In the genomic region with DNA sequence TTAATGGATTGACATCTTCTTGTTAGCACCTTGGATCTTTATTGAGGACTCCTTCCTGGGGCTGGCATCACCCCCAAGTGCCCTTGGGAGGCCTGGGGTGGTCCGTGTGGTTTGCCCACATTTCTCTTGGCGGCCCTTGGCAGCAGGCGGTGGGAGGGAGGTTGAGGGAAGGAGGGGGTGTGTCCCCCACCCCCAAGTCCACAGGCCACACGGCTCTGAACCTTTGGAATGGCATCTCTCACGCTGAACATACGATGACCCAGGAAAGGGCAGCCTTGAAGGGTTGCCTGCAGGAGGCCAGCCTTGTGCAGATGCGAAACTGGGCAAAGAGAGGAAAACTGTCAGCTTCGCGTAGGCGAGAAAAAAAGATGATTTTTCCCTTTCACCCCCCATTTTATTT, we compare ENCODE assay signal across 28 cellular contexts. TPM values are rescaled to one million over a fixed set of nuclear protein-coding genes. Genes with fewer than 3 reads are reported as not detected.
DNase-seq lines count a peak whose midpoint lies in the region; ATAC-seq, FAIRE-seq and TF ChIP-seq lines count a peak whose summit lies in the region.
"Had no signal": no experiment of that assay in that cellular context is flagged by ENCODE, and none has a peak within 500 bp of the region (broad histone marks: within the 10 kb centered on the region; RNA-seq: fewer than 3 reads in every experiment).

No MANE protein-coding gene starts in this region.

- DNase-seq in H1 (ENCODE audit: low read depth in 1 of 2, low spot score in 2 of 2) (no peak), neuronal stem cell (ENCODE audit: low spot score) (no peak), retina (peak; percentile 45), GM13977 (ENCODE audit: low spot score) (no peak), iPS-NIHi7 (ENCODE audit: extremely low spot score) (no peak)
- DNase-seq: 8988T; ACHN; BE2C; C1 segment of cervical spinal cord; CD4-positive, alpha-beta memory T cell; CD4-positive, CD25-positive, alpha-beta regulatory T cell; CD8-positive, alpha-beta memory T cell; COR-L47; DMS 273 treated with DMSO at 0.1 percent for 48 hours; DMS153; DMS53; DMS79; DND-41; EL; GDM1 had no signal

- H2BK15ac ChIP-seq in H1 (ENCODE audit: low read length) (no peak overlapping the region), neuronal stem cell (ENCODE audit: low read length) (no peak overlapping the region)

- H3K9ac ChIP-seq in H1 (replicated peaks in 1 of 4; ENCODE audit: extremely low read depth in 1 of 4, low read depth in 3 of 4, low read length in 3 of 4) (no peak overlapping the region), neuronal stem cell (ENCODE audit: low read depth, low read length, poor library complexity) (no peak overlapping the region)
- H3K9ac ChIP-seq: BLaER1 had no signal

- H2BK12ac ChIP-seq in H1 (ENCODE audit: low read depth, low read length) (no peak overlapping the region), neuronal stem cell (ENCODE audit: low read length) (no peak overlapping the region)

- H2BK120ac ChIP-seq in H1 (replicated peaks; ENCODE audit: low read depth, low read length) (no peak overlapping the region), neuronal stem cell (ENCODE audit: low read depth, low read length) (no peak overlapping the region)

- 80% methylated on average over 9 of the region's 10 CpGs; no CpG with 5 or more reads in 1 of the 2 experiments for WGBS in H1 (ENCODE audit: extremely low coverage in 1 of 2, insufficient coverage in 1 of 2, insufficient read length in 1 of 2, insufficient replicate concordance in 2 of 2, low coverage in 1 of 2, low lambda C conversion rate in 2 of 2, missing lambda C conversion rate in 1 of 2), 2 experiments
- no CpG with 5 or more reads among the region's 10 CpGs for WGBS in neuronal stem cell (ENCODE audit: extremely low coverage in 2 of 2, insufficient read length in 2 of 2, insufficient replicate concordance in 1 of 2), 2 donors

- H3K18ac ChIP-seq in H1 (ENCODE audit: extremely low read depth, low read length) = no peak overlapping the region
- no peak overlapping the region for H3K18ac ChIP-seq in neuronal stem cell (ENCODE audit: low read length)

- H3K14ac ChIP-seq in H1 (ENCODE audit: insufficient read length) = no peak overlapping the region
- peak overlapping the region; percentile 58 for H3K14ac ChIP-seq in neuronal stem cell (ENCODE audit: low read length)

- H3K4me3 ChIP-seq in H1 (ENCODE audit: extremely low read depth in 1 of 4, insufficient read depth in 2 of 4, low read depth in 3 of 4, low read length in 4 of 4) = no peak overlapping the region
- no peak overlapping the region for H3K4me3 ChIP-seq in neuronal stem cell (ENCODE audit: low read length in 2 of 2)
- H3K4me3 ChIP-seq: BLaER1, GM12878 had no signal

- no peak overlapping the region for H3K56ac ChIP-seq in H1 (replicated peaks; ENCODE audit: insufficient read length, low read depth, low read length)

- H3K36me3 ChIP-seq in H1 (ENCODE audit: control insufficient read depth in 2 of 4, insufficient read depth in 4 of 4, low read length in 3 of 4) (no peaks in the 10 kb centered on the region), neuronal stem cell (replicated peaks in 1 of 2; ENCODE audit: control insufficient read depth in 2 of 2, insufficient read depth in 2 of 2, low read length in 2 of 2) (no peaks in the 10 kb centered on the region)
- H3K36me3 ChIP-seq: BE2C, BLaER1 had no signal

- CTCF ChIA-PET in H1 (lab: Charles Lee; ENCODE audit: partially characterized antibody) = interaction anchor here (0.9 to 4.0 kb wide), 8 partner anchors 8 to 287 kb away, joined by 3 to 21 read pairs (median 4); no protein-coding TSS in a partner anchor

- TF ChIP-seq EP300 in H1 (IDR thresholded peaks at IDR 0.05; ENCODE audit: borderline replicate concordance in 1 of 2, low read depth in 2 of 2, low read length in 2 of 2) = no peak

- TF ChIP-seq RAD21 in H1 (IDR thresholded peaks at IDR 0.05 in 1 of 2, conservative IDR thresholded peaks at IDR 0.05 in 1 of 2; ENCODE audit: low read depth in 2 of 2, low read length in 2 of 2) = no peak

- H3K79me1 ChIP-seq in H1 (ENCODE audit: low read depth, low read length) (no peaks in the 10 kb centered on the region), neuronal stem cell (ENCODE audit: low read depth, low read length) (no peaks in the 10 kb centered on the region)

- no peak overlapping the region for H4K5ac ChIP-seq in H1 (ENCODE audit: insufficient read length, low read depth, low read length)

- H2AK5ac ChIP-seq in H1 (ENCODE audit: low read depth, low read length) (no peak overlapping the region), neuronal stem cell (ENCODE audit: low read depth, low read length) (no peak overlapping the region)

- POLR2A ChIA-PET in H1 (lab: Charles Lee; ENCODE audit: partially characterized antibody) = no interaction called here

- H2BK5ac ChIP-seq in H1 (ENCODE audit: low read depth, low read length) (no peak overlapping the region), neuronal stem cell (ENCODE audit: low read length) (no peak overlapping the region)

- no peak for ATAC-seq in HG03025 (IDR thresholded peaks at IDR 0.05; ENCODE audit: low FRiP score, unreplicated experiment)
- ATAC-seq: GM12878 had no signal

- H3K23me2 ChIP-seq in H1 (ENCODE audit: low read depth, low read length) = no peaks in the 10 kb centered on the region

- FAIRE-seq in H1 (lab: Jason Lieb, UNC) = no peak
- FAIRE-seq: A204.1, GM12878, GM12892, GM19239 had no signal

- no peaks in the 10 kb centered on the region for H4K20me1 ChIP-seq in H1 (replicated peaks in 1 of 2; ENCODE audit: control insufficient read depth in 1 of 2, insufficient read depth in 2 of 2, low read length in 2 of 2)
- H4K20me1 ChIP-seq: BLaER1 had no signal

- H4K91ac ChIP-seq in H1 (replicated peaks; ENCODE audit: insufficient read length, low read length) (no peak overlapping the region), neuronal stem cell (ENCODE audit: low read depth, low read length, poor library complexity) (no peak overlapping the region)

- in situ Hi-C loops in GM13977 (cut with MboI; ENCODE audit: low pct_unique_long_range_greater_than_20kb, low sequenced_read_pairs, unreplicated experiment) = loop anchor here (25.0 kb wide), 1 partner anchor 622 kb away; no protein-coding TSS in a partner anchor

- H4K8ac ChIP-seq in H1 (ENCODE audit: extremely low read depth, insufficient read depth, low read length) (peak overlapping the region; percentile 59; the same call in 1 of the 2 replicates), neuronal stem cell (ENCODE audit: low read depth, low read length) (no peak overlapping the region)

- H2BK20ac ChIP-seq in H1 (ENCODE audit: low read length) = 0 out of 2 replicates have a peak overlapping the region, but pooled peaks have one; percentile 19

- H3K27ac ChIP-seq in H1 (ENCODE audit: low read depth, low read length) = no peak overlapping the region
- H3K27ac ChIP-seq in neuronal stem cell (replicated peaks; ENCODE audit: low read length) = no peak overlapping the region
- H3K27ac ChIP-seq: BLaER1 had no signal

- H2AFZ ChIP-seq in H1 (ENCODE audit: low read length) (no peak overlapping the region), neuronal stem cell (ENCODE audit: low read length) (no peak overlapping the region)

- no peaks in the 10 kb centered on the region; a peak in 1 of 7 replicates for H3K4me1 ChIP-seq in H1 (replicated peaks in 1 of 4; ENCODE audit: control insufficient read depth in 3 of 4, insufficient read depth in 4 of 4, low read length in 3 of 4)
- no peaks in the 10 kb centered on the region for H3K4me1 ChIP-seq in neuronal stem cell (ENCODE audit: control insufficient read depth in 2 of 2, insufficient read depth in 1 of 2, low read depth in 1 of 2, low read length in 2 of 2)
- H3K4me1 ChIP-seq: BE2C had no signal

- H3K27me3 ChIP-seq in H1 (replicated peaks in 1 of 4; ENCODE audit: control insufficient read depth in 3 of 4, extremely low read depth in 1 of 4, insufficient read depth in 3 of 4, low read length in 3 of 4) = no peaks in the 10 kb centered on the region
- peaks cover 0 to 19% (median 0%) of the 10 kb centered on the region in 3 experiments for H3K27me3 ChIP-seq in neuronal stem cell (ENCODE audit: control insufficient read depth in 3 of 3, insufficient read depth in 3 of 3, low read depth in 1 of 3, low read length in 3 of 3)
- H3K27me3 ChIP-seq: BLaER1 had no signal

- no peak overlapping the region for H3K4me2 ChIP-seq in H1 (ENCODE audit: insufficient read depth in 1 of 2, low read depth in 2 of 2, low read length in 2 of 2)
- no peak overlapping the region for H3K4me2 ChIP-seq in neuronal stem cell (ENCODE audit: insufficient read depth, low read length, poor library complexity, severe bottlenecking)
- H3K4me2 ChIP-seq: BLaER1 had no signal

- H3K4ac ChIP-seq in H1 (replicated peaks; ENCODE audit: insufficient read length, low read depth, low read length) (no peak overlapping the region), neuronal stem cell (ENCODE audit: low read length) (no peak overlapping the region)

- TF ChIP-seq CTCF in H1 (IDR thresholded peaks at IDR 0.05; ENCODE audit: control extremely low read depth in 1 of 3, insufficient read depth in 1 of 3, low read depth in 1 of 3, low read length in 3 of 3) (no peak), GM13977 (IDR thresholded peaks at IDR 0.05; ENCODE audit: extremely low read depth, insufficient read depth, missing control alignments) (no peak)

- H3K23ac ChIP-seq in H1 (ENCODE audit: insufficient read length) (no peak overlapping the region), neuronal stem cell (ENCODE audit: low read depth, low read length, poor library complexity) (no peak overlapping the region)

- no peaks in the 10 kb centered on the region for H3K79me2 ChIP-seq in H1 (ENCODE audit: control insufficient read depth in 1 of 2, insufficient read depth in 2 of 2, low read length in 2 of 2)

- H3K9me3 ChIP-seq in H1 (ENCODE audit: insufficient read depth in 2 of 2, low read depth in 1 of 2, low read length in 1 of 2) (no peaks in the 10 kb centered on the region), neuronal stem cell (replicated peaks in 1 of 2; ENCODE audit: control insufficient read depth in 2 of 2, insufficient read depth in 1 of 2, low read depth in 1 of 2, low read length in 2 of 2) (peaks cover 0 to 2% of the 10 kb centered on the region in 2 donors)
- H3K9me3 ChIP-seq: BE2C, BLaER1 had no signal

- TF ChIP-seq POLR2A in H1 (IDR thresholded peaks at IDR 0.05; ENCODE audit: control extremely low read depth in 1 of 2, low read depth in 2 of 2, low read length in 2 of 2) = no peak

TF ChIP-seq in H1, 55 proteins besides CTCF, POLR2A, EP300 and RAD21 (continues in another document):
- no peak for TF ChIP-seq EZH2 (IDR thresholded peaks at IDR 0.05; ENCODE audit: low read depth, low read length, severe bottlenecking)

RNA-seq across cellular contexts. Expression of gene SLC2A10, which starts 56.1 kb away (rescaled TPM):
- total RNA-seq in H1 (2021; fragmentation: NEBNext Ultra II Directional; extraction: Animal tissue kit (Norgen Biotek cat#: 25700)) = 9.7 and 9.9 TPM in 2 replicates
- polyA plus RNA-seq in H1 (2011; rRNA removed) = 9.0 and 11.9 TPM in 2 replicates
- 8.0 TPM for polyA plus RNA-seq in H1 (2011; cell fraction: cytosol; rRNA removed)
- polyA plus RNA-seq in H1 (2011; cell fraction: nucleus; rRNA removed) = 8.4 TPM
- polyA plus RNA-seq in H1 (2012, experiment 1 of 2) = 6.6 to 8.4 TPM (median 7.0 TPM) in 4 replicates
- 5.1 TPM for polyA plus RNA-seq in H1 (2012, experiment 2 of 2)
- 9.4 TPM for polyA plus RNA-seq in H1 (2013, experiment 1 of 2)
- polyA plus RNA-seq in H1 (2013, experiment 2 of 2) = 9.3 TPM
- polyA minus RNA-seq in H1 (2011; rRNA and poly(A)+ RNA removed) = 14.3 and 14.7 TPM in 2 replicates
- 14.3 TPM for polyA minus RNA-seq in H1 (2011; cell fraction: cytosol; rRNA and poly(A)+ RNA removed)
- 13.5 TPM for polyA minus RNA-seq in H1 (2011; cell fraction: nucleus; rRNA and poly(A)+ RNA removed)
- polyA plus RNA-seq in neuronal stem cell (2013, experiment 1 of 2) = 7.8 TPM
- 7.5 TPM for polyA plus RNA-seq in neuronal stem cell (2013, experiment 2 of 2)
- total RNA-seq: A673; CD4-positive, alpha-beta memory T cell; CD4-positive, CD25-positive, alpha-beta regulatory T cell; CD8-positive, alpha-beta memory T cell; GM12878 had no signal
- polyA plus RNA-seq: CD14-positive monocyte; CD4-positive, alpha-beta memory T cell; CD4-positive, CD25-positive, alpha-beta regulatory T cell; GM12878 had no signal
